In the genomic region with DNA sequence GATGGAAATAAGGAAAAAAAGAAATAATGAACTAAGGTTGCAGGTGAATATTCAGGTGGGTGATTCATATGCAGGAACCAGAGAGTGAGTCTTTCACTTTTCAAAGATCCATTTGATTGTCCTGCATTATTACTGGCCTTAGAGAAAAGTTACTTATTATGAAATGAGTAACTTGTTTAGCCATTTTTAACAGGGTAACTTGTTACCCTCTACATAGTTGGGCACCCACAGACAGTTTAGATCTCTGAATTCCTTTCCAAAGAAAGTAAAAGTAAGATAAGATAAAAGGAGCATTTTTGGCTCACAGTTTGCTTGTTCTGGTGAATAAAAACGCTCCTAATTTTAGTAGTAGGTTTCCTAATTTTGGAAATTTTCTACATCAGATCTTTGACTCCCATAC, we compare ENCODE assay signal across 2 cellular contexts.
TF ChIP-seq lines count a peak whose summit lies in the region.

No MANE protein-coding gene starts in this region.

TF ChIP-seq in SK-N-SH, 30 proteins besides CTCF, POLR2A, EP300 and RAD21 (continued from another document):
- TF ChIP-seq, protein P1, sequence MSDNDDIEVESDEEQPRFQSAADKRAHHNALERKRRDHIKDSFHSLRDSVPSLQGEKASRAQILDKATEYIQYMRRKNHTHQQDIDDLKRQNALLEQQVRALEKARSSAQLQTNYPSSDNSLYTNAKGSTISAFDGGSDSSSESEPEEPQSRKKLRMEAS (IDR thresholded peaks at IDR 0.05; ENCODE audit: low read depth): no peak
- TF ChIP-seq POLR2AphosphoS5 (IDR thresholded peaks at IDR 0.05; ENCODE audit: low read depth, low read length) (no peak), RFX5 (IDR thresholded peaks at IDR 0.05; ENCODE audit: low read length) (no peak), SIN3A (IDR thresholded peaks at IDR 0.05; ENCODE audit: borderline replicate concordance, low read depth, low read length) (no peak), GATA2 (CRISPR knock-in tag; IDR thresholded peaks at IDR 0.05) (no peak), RXRA (IDR thresholded peaks at IDR 0.05; ENCODE audit: borderline replicate concordance, low read depth) (no peak), NRF1 (IDR thresholded peaks at IDR 0.05; ENCODE audit: low read depth, low read length) (no peak)
- TF ChIP-seq, protein P2, sequence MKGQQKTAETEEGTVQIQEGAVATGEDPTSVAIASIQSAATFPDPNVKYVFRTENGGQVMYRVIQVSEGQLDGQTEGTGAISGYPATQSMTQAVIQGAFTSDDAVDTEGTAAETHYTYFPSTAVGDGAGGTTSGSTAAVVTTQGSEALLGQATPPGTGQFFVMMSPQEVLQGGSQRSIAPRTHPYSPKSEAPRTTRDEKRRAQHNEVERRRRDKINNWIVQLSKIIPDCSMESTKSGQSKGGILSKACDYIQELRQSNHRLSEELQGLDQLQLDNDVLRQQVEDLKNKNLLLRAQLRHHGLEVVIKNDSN (IDR thresholded peaks at IDR 0.05; ENCODE audit: borderline replicate concordance, low read depth): no peak
- TF ChIP-seq, protein P3, sequence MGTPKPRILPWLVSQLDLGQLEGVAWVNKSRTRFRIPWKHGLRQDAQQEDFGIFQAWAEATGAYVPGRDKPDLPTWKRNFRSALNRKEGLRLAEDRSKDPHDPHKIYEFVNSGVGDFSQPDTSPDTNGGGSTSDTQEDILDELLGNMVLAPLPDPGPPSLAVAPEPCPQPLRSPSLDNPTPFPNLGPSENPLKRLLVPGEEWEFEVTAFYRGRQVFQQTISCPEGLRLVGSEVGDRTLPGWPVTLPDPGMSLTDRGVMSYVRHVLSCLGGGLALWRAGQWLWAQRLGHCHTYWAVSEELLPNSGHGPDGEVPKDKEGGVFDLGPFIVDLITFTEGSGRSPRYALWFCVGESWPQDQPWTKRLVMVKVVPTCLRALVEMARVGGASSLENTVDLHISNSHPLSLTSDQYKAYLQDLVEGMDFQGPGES (IDR thresholded peaks at IDR 0.05; ENCODE audit: low read depth, low read length): no peak
- TF ChIP-seq, protein P4, sequence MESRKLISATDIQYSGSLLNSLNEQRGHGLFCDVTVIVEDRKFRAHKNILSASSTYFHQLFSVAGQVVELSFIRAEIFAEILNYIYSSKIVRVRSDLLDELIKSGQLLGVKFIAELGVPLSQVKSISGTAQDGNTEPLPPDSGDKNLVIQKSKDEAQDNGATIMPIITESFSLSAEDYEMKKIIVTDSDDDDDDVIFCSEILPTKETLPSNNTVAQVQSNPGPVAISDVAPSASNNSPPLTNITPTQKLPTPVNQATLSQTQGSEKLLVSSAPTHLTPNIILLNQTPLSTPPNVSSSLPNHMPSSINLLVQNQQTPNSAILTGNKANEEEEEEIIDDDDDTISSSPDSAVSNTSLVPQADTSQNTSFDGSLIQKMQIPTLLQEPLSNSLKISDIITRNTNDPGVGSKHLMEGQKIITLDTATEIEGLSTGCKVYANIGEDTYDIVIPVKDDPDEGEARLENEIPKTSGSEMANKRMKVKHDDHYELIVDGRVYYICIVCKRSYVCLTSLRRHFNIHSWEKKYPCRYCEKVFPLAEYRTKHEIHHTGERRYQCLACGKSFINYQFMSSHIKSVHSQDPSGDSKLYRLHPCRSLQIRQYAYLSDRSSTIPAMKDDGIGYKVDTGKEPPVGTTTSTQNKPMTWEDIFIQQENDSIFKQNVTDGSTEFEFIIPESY (IDR thresholded peaks at IDR 0.05; ENCODE audit: borderline replicate concordance, low read depth): no peak
- TF ChIP-seq, protein P5, sequence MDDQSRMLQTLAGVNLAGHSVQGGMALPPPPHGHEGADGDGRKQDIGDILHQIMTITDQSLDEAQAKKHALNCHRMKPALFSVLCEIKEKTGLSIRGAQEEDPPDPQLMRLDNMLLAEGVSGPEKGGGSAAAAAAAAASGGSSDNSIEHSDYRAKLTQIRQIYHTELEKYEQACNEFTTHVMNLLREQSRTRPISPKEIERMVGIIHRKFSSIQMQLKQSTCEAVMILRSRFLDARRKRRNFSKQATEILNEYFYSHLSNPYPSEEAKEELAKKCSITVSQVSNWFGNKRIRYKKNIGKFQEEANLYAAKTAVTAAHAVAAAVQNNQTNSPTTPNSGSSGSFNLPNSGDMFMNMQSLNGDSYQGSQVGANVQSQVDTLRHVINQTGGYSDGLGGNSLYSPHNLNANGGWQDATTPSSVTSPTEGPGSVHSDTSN (IDR thresholded peaks at IDR 0.05): no peak

TF ChIP-seq in SK-N-SH treated with all-trans-retinoic acid at 6 μM for 48 hours, 23 proteins besides CTCF, POLR2A, EP300 and RAD21 (continued from another document):
- TF ChIP-seq, protein P6, sequence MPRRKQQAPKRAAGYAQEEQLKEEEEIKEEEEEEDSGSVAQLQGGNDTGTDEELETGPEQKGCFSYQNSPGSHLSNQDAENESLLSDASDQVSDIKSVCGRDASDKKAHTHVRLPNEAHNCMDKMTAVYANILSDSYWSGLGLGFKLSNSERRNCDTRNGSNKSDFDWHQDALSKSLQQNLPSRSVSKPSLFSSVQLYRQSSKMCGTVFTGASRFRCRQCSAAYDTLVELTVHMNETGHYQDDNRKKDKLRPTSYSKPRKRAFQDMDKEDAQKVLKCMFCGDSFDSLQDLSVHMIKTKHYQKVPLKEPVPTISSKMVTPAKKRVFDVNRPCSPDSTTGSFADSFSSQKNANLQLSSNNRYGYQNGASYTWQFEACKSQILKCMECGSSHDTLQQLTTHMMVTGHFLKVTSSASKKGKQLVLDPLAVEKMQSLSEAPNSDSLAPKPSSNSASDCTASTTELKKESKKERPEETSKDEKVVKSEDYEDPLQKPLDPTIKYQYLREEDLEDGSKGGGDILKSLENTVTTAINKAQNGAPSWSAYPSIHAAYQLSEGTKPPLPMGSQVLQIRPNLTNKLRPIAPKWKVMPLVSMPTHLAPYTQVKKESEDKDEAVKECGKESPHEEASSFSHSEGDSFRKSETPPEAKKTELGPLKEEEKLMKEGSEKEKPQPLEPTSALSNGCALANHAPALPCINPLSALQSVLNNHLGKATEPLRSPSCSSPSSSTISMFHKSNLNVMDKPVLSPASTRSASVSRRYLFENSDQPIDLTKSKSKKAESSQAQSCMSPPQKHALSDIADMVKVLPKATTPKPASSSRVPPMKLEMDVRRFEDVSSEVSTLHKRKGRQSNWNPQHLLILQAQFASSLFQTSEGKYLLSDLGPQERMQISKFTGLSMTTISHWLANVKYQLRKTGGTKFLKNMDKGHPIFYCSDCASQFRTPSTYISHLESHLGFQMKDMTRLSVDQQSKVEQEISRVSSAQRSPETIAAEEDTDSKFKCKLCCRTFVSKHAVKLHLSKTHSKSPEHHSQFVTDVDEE (CRISPR knock-in tag; IDR thresholded peaks at IDR 0.05): no peak
- TF ChIP-seq ZNF565 (CRISPR knock-in tag; conservative IDR thresholded peaks at IDR 0.05; ENCODE audit: low read depth) (no peak), TOX (CRISPR knock-in tag; IDR thresholded peaks at IDR 0.05; ENCODE audit: borderline replicate concordance) (no peak), RARB (CRISPR knock-in tag; IDR thresholded peaks at IDR 0.05) (no peak), OSR1 (CRISPR knock-in tag; IDR thresholded peaks at IDR 0.05) (no peak), ZFP3 (CRISPR knock-in tag; IDR thresholded peaks at IDR 0.05) (no peak), GLIS3 (CRISPR knock-in tag; IDR thresholded peaks at IDR 0.05) (no peak), ZC3H10 (CRISPR knock-in tag; IDR thresholded peaks at IDR 0.05) (no peak), BACH2 (CRISPR knock-in tag; IDR thresholded peaks at IDR 0.05; ENCODE audit: borderline replicate concordance) (no peak), ZNF70 (CRISPR knock-in tag; IDR thresholded peaks at IDR 0.05) (no peak), ISL1 (CRISPR knock-in tag; IDR thresholded peaks at IDR 0.05) (no peak), ZNF8 (CRISPR knock-in tag; IDR thresholded peaks at IDR 0.05) (no peak)
- TF ChIP-seq, protein P7, sequence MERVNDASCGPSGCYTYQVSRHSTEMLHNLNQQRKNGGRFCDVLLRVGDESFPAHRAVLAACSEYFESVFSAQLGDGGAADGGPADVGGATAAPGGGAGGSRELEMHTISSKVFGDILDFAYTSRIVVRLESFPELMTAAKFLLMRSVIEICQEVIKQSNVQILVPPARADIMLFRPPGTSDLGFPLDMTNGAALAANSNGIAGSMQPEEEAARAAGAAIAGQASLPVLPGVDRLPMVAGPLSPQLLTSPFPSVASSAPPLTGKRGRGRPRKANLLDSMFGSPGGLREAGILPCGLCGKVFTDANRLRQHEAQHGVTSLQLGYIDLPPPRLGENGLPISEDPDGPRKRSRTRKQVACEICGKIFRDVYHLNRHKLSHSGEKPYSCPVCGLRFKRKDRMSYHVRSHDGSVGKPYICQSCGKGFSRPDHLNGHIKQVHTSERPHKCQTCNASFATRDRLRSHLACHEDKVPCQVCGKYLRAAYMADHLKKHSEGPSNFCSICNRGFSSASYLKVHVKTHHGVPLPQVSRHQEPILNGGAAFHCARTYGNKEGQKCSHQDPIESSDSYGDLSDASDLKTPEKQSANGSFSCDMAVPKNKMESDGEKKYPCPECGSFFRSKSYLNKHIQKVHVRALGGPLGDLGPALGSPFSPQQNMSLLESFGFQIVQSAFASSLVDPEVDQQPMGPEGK (CRISPR knock-in tag; IDR thresholded peaks at IDR 0.05; ENCODE audit: borderline replicate concordance): no peak
- TF ChIP-seq, protein P8, sequence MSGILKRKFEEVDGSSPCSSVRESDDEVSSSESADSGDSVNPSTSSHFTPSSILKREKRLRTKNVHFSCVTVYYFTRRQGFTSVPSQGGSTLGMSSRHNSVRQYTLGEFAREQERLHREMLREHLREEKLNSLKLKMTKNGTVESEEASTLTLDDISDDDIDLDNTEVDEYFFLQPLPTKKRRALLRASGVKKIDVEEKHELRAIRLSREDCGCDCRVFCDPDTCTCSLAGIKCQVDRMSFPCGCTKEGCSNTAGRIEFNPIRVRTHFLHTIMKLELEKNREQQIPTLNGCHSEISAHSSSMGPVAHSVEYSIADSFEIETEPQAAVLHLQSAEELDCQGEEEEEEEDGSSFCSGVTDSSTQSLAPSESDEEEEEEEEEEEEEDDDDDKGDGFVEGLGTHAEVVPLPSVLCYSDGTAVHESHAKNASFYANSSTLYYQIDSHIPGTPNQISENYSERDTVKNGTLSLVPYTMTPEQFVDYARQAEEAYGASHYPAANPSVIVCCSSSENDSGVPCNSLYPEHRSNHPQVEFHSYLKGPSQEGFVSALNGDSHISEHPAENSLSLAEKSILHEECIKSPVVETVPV (CRISPR knock-in tag; IDR thresholded peaks at IDR 0.05): no peak
TF ChIP-seq in SK-N-SH treated with all-trans-retinoic acid at 6 μM for 48 hours: peak in this region for 0.
